ENCODE assay signal across 8 cellular contexts in genomic region chr18:35040638-35040987, GRCh38. TPM values are rescaled to one million over a fixed set of nuclear protein-coding genes. Genes with fewer than 3 reads are reported as not detected.
DNase-seq lines count a peak whose midpoint lies in the region; ATAC-seq and TF ChIP-seq lines count a peak whose summit lies in the region.

No MANE protein-coding gene starts in this region.

- TF ChIP-seq CTCF in RWPE2 (IDR thresholded peaks at IDR 0.05; ENCODE audit: poor library complexity, severe bottlenecking) (no peak), esophagus squamous epithelium (IDR thresholded peaks at IDR 0.05) (no peak), psoas muscle (IDR thresholded peaks at IDR 0.05) (no peak)

- ATAC-seq in RWPE2 (ENCODE audit: low read depth) (no peak), psoas muscle (no peak), GM21367 (IDR thresholded peaks at IDR 0.05; ENCODE audit: unreplicated experiment) (no peak)

- DNase-seq in RWPE2 (ENCODE audit: low spot score) = no peak
- no peak for DNase-seq in esophagus squamous epithelium (lab: John Stamatoyannopoulos, UW)
- no peak for DNase-seq in psoas muscle
- DNase-seq in GOT3 (lab: John Stamatoyannopoulos, UW) = no peak
- DNase-seq in glomerular visceral epithelial cell (ENCODE audit: extremely low spot score) = no peak
- DNase-seq in mesenteric fat pad (ENCODE audit: low spot score) = no peak

- H3K4me1 ChIP-seq in ES-I3 (ENCODE audit: insufficient read depth, low read length) (peaks cover 23% of the 10 kb centered on the region), RWPE2 (ENCODE audit: insufficient read depth, poor library complexity, severe bottlenecking) (peaks cover 5% of the 10 kb centered on the region), esophagus squamous epithelium (peaks cover 0 to 51% (median 14%) of the 10 kb centered on the region in 3 donors), psoas muscle (peaks cover 74% of the 10 kb centered on the region)

- H3K9me3 ChIP-seq in ES-I3 (ENCODE audit: control insufficient read depth, insufficient read depth, low read length) (no peaks in the 10 kb centered on the region), RWPE2 (ENCODE audit: severe bottlenecking) (no peaks in the 10 kb centered on the region), esophagus squamous epithelium (no peaks in the 10 kb centered on the region), psoas muscle (no peaks in the 10 kb centered on the region)

- H3K27ac ChIP-seq in RWPE2 (ENCODE audit: poor library complexity, severe bottlenecking) (no peak overlapping the region), esophagus squamous epithelium (peak overlapping the region; percentile 81 to 91 (median 86)), psoas muscle (peak overlapping the region; percentile 84)

- intact Hi-C loops in esophagus squamous epithelium (cut with DNase I) = no loop called here
- intact Hi-C loops in psoas muscle (cut with DNase I) = loop anchor here in 1 of 2 donors (5.0 kb wide), 1 partner anchor 42 kb away; no protein-coding TSS in a partner anchor

- H3K36me3 ChIP-seq in ES-I3 (ENCODE audit: insufficient read depth, low read length) (no peaks in the 10 kb centered on the region), RWPE2 (ENCODE audit: low read depth) (no peaks in the 10 kb centered on the region), esophagus squamous epithelium (no peaks in the 10 kb centered on the region), psoas muscle (ENCODE audit: insufficient read depth in 1 of 2, low read depth in 1 of 2) (no peaks in the 10 kb centered on the region)

- peak overlapping the region; percentile 38 for H3K9ac ChIP-seq in ES-I3 (ENCODE audit: low read depth, low read length)

- peak overlapping the region; percentile 49 for H3K4me3 ChIP-seq in RWPE2 (ENCODE audit: severe bottlenecking)
- peak overlapping the region in 3 of 4 donors; percentile 68 to 80 (median 78) for H3K4me3 ChIP-seq in esophagus squamous epithelium
- H3K4me3 ChIP-seq in psoas muscle = peak overlapping the region; percentile 83

- TF ChIP-seq POLR2A in esophagus squamous epithelium (IDR thresholded peaks at IDR 0.05) = no peak

- H3K27me3 ChIP-seq in RWPE2 (ENCODE audit: insufficient read depth, poor library complexity, severe bottlenecking) (no peaks in the 10 kb centered on the region), esophagus squamous epithelium (no peaks in the 10 kb centered on the region), psoas muscle (ENCODE audit: insufficient read depth in 3 of 3, low read length in 2 of 3) (no peaks in the 10 kb centered on the region)

RNA-seq across cellular contexts. Expression of gene MAPRE2, which starts 0.6 kb away (rescaled TPM):
- total RNA-seq in esophagus squamous epithelium (1 to 10 TPM; 1.5 to 9.0 (median 5.0) TPM), psoas muscle (10 to 100 TPM; 48.0 to 83.4 (median 72.5) TPM), mesenteric fat pad (23.6 TPM)
- 10 to 100 TPM in 2 of 3 donors, 1 to 10 TPM in 1; 3.3 to 57.3 (median 13.7) TPM for polyA plus RNA-seq in psoas muscle
